ENCODE assay signal across 8 cellular contexts in the genomic region with DNA sequence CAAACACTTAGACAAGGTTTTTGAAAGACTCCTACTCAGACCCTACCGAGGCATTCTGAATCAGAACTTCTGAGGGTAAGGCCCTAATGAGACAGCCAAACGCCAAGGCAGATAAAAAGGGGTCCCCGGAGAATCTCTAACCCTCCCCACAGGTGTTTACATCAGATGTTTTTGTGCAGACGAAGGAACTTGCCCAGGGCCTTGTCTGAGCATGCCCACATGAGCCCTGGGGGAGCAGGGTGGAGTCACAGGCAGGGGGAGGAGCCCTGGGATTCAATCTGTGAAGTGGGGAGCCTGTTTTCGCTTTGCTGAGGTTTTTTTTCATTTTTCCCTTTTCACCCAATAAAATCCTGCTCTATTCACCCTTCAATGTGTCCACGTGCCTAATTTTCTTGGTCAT.
DNase-seq lines count a peak whose midpoint lies in the region; ATAC-seq and TF ChIP-seq lines count a peak whose summit lies in the region.

No MANE protein-coding gene starts in this region.

- peaks cover 43% of the 10 kb centered on the region for H3K4me1 ChIP-seq in effector memory CD4-positive, alpha-beta T cell (ENCODE audit: control insufficient read depth, insufficient read depth, low read length, poor library complexity, severe bottlenecking)
- no peaks in the 10 kb centered on the region for H3K4me1 ChIP-seq in ovary (ENCODE audit: insufficient read depth)

- ATAC-seq in HG02588 (IDR thresholded peaks at IDR 0.05; ENCODE audit: unreplicated experiment): peak; percentile 48
- ATAC-seq in activated CD4-positive, CD25-positive, alpha-beta regulatory T cell treated with anti-CD3 and anti-CD28 coated beads, Interleukin-2, amount 50 U/mL, for 24 hours: peak; percentile 61 to 67
- no peak for ATAC-seq in GM21825 (IDR thresholded peaks at IDR 0.05; ENCODE audit: unreplicated experiment)

- intact Hi-C loops in ovary (cut with DNase I): no loop called here

- no peak for TF ChIP-seq POLR2A in ovary (IDR thresholded peaks at IDR 0.05)

- 83 to 87% (median 85%) methylated on average over 6 of the region's 6 CpGs for WGBS in ovary, 3 donors

- no peaks in the 10 kb centered on the region for H3K36me3 ChIP-seq in effector memory CD4-positive, alpha-beta T cell (ENCODE audit: control insufficient read depth, insufficient read depth, low read length)
- H3K36me3 ChIP-seq in ovary: no peaks in the 10 kb centered on the region

- no peaks in the 10 kb centered on the region for H3K27me3 ChIP-seq in effector memory CD4-positive, alpha-beta T cell (replicated peaks; ENCODE audit: control insufficient read depth, insufficient read depth, low read length, poor library complexity, severe bottlenecking)
- H3K27me3 ChIP-seq in ovary: no peaks in the 10 kb centered on the region

- H3K4me3 ChIP-seq in effector memory CD4-positive, alpha-beta T cell (ENCODE audit: insufficient read depth, low read depth, low read length, poor library complexity, severe bottlenecking): no peak overlapping the region
- no peak overlapping the region for H3K4me3 ChIP-seq in ovary

- H3K27ac ChIP-seq in effector memory CD4-positive, alpha-beta T cell (ENCODE audit: insufficient read depth, low read length, poor library complexity, severe bottlenecking): peak overlapping the region; percentile 89
- no peak overlapping the region for H3K27ac ChIP-seq in ovary

- no peaks in the 10 kb centered on the region for H3K9me3 ChIP-seq in effector memory CD4-positive, alpha-beta T cell (ENCODE audit: control insufficient read depth, low read length)
- no peaks in the 10 kb centered on the region for H3K9me3 ChIP-seq in ovary

- peak; percentile 56 to 69 (median 63) for DNase-seq in effector memory CD4-positive, alpha-beta T cell
- DNase-seq in stimulated activated CD4-positive, alpha-beta T cell treated with anti-CD3 and anti-CD28 coated beads, Interleukin-2, amount 100 ng/mL, for 48 hours: peak; percentile 53 to 56
- DNase-seq in mucosa of gallbladder (ENCODE audit: low spot score) (no peak), EL (no peak), ovary (no peak)

- no peak for TF ChIP-seq CTCF in ovary (IDR thresholded peaks at IDR 0.05)

- no peak for TF ChIP-seq EP300 in ovary (IDR thresholded peaks at IDR 0.05)

Comparison
In these comparisons a context has a peak if more than half of its experiments do, and no peak if none do; other contexts are left out.
1. DNase-seq: peak in effector memory CD4-positive, alpha-beta T cell (3 of 3) and stimulated activated CD4-positive, alpha-beta T cell treated with anti-CD3 and anti-CD28 coated beads, Interleukin-2, amount 100 ng/mL, for 48 hours (2 of 2); none in mucosa of gallbladder (single experiment), EL (single experiment) and ovary (0 of 5).